Comparison of ENCODE assay signal across 1 cellular context in genomic region chr2:45935791-45936622, GRCh38.
TF ChIP-seq lines count a peak whose summit lies in the region.

No MANE protein-coding gene starts in this region.

TF ChIP-seq in HepG2, 621 proteins besides CTCF, POLR2A, EP300 and RAD21 (continued from another document and continues in another):
- TF ChIP-seq HHEX (CRISPR knock-in tag; IDR thresholded peaks at IDR 0.05) (no peak), SMC3 (IDR thresholded peaks at IDR 0.05; ENCODE audit: low read length) (peak; percentile 95), NFKBIZ (CRISPR knock-in tag; IDR thresholded peaks at IDR 0.05) (no peak; the same call in 1 of the 2 replicates), ZBTB25 (CRISPR knock-in tag; IDR thresholded peaks at IDR 0.05) (peak; percentile 48; the same call in 1 of the 2 replicates), ZNF205 (CRISPR knock-in tag; IDR thresholded peaks at IDR 0.05) (0 out of 2 replicates have a peak, but pooled peaks have one; percentile 26), SIN3B (IDR thresholded peaks at IDR 0.05; ENCODE audit: low read length) (no peak), ZNF646 (CRISPR knock-in tag; IDR thresholded peaks at IDR 0.05) (no peak), ERF (CRISPR knock-in tag; IDR thresholded peaks at IDR 0.05) (peak; percentile 81; the same call in 1 of the 2 replicates), FOXJ3 (CRISPR knock-in tag; IDR thresholded peaks at IDR 0.05; ENCODE audit: borderline replicate concordance) (no peak), PCBP1 (IDR thresholded peaks at IDR 0.05; ENCODE audit: borderline replicate concordance, low read depth, low read length) (no peak), AHR (CRISPR knock-in tag; IDR thresholded peaks at IDR 0.05) (0 out of 2 replicates have a peak, but pooled peaks have one; percentile 14), BHLHE40 (IDR thresholded peaks at IDR 0.05; ENCODE audit: low read length) (0 out of 2 replicates have a peak, but pooled peaks have one; percentile 46), ZNF331 (CRISPR knock-in tag; IDR thresholded peaks at IDR 0.05) (peak; percentile 36; the same call in 1 of the 2 replicates), ZHX2 (IDR thresholded peaks at IDR 0.05; ENCODE audit: low read depth) (no peak), ZHX2 (CRISPR knock-in tag; IDR thresholded peaks at IDR 0.05; ENCODE audit: borderline replicate concordance) (no peak), TEAD3 (CRISPR knock-in tag; optimal IDR thresholded peaks at IDR 0.05; ENCODE audit: borderline replicate concordance) (peak; percentile 43), ZNF350 (CRISPR knock-in tag; IDR thresholded peaks at IDR 0.05; ENCODE audit: borderline replicate concordance, low read depth) (0 out of 2 replicates have a peak, but pooled peaks have one; percentile 38), HINFP (CRISPR knock-in tag; IDR thresholded peaks at IDR 0.05; ENCODE audit: low read depth) (no peak), HOMEZ (CRISPR knock-in tag; IDR thresholded peaks at IDR 0.05; ENCODE audit: low read depth) (0 out of 2 replicates have a peak, but pooled peaks have one; percentile 63), ZNF772 (CRISPR knock-in tag; IDR thresholded peaks at IDR 0.05) (no peak), ZMYM4 (CRISPR knock-in tag; IDR thresholded peaks at IDR 0.05) (0 out of 2 replicates have a peak, but pooled peaks have one; percentile 29)
- TF ChIP-seq, protein P1, sequence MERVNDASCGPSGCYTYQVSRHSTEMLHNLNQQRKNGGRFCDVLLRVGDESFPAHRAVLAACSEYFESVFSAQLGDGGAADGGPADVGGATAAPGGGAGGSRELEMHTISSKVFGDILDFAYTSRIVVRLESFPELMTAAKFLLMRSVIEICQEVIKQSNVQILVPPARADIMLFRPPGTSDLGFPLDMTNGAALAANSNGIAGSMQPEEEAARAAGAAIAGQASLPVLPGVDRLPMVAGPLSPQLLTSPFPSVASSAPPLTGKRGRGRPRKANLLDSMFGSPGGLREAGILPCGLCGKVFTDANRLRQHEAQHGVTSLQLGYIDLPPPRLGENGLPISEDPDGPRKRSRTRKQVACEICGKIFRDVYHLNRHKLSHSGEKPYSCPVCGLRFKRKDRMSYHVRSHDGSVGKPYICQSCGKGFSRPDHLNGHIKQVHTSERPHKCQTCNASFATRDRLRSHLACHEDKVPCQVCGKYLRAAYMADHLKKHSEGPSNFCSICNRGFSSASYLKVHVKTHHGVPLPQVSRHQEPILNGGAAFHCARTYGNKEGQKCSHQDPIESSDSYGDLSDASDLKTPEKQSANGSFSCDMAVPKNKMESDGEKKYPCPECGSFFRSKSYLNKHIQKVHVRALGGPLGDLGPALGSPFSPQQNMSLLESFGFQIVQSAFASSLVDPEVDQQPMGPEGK (CRISPR knock-in tag; IDR thresholded peaks at IDR 0.05), result 0 out of 2 replicates have a peak, but pooled peaks have one; percentile 20
- TF ChIP-seq, protein P2, sequence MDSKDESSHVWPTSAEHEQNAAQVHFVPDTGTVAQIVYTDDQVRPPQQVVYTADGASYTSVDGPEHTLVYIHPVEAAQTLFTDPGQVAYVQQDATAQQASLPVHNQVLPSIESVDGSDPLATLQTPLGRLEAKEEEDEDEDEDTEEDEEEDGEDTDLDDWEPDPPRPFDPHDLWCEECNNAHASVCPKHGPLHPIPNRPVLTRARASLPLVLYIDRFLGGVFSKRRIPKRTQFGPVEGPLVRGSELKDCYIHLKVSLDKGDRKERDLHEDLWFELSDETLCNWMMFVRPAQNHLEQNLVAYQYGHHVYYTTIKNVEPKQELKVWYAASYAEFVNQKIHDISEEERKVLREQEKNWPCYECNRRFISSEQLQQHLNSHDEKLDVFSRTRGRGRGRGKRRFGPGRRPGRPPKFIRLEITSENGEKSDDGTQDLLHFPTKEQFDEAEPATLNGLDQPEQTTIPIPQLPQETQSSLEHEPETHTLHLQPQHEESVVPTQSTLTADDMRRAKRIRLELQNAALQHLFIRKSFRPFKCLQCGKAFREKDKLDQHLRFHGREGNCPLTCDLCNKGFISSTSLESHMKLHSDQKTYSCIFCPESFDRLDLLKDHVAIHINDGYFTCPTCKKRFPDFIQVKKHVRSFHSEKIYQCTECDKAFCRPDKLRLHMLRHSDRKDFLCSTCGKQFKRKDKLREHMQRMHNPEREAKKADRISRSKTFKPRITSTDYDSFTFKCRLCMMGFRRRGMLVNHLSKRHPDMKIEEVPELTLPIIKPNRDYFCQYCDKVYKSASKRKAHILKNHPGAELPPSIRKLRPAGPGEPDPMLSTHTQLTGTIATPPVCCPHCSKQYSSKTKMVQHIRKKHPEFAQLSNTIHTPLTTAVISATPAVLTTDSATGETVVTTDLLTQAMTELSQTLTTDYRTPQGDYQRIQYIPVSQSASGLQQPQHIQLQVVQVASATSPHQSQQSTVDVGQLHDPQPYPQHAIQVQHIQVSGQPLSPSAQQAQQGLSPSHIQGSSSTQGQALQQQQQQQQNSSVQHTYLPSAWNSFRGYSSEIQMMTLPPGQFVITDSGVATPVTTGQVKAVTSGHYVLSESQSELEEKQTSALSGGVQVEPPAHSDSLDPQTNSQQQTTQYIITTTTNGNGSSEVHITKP (CRISPR knock-in tag; IDR thresholded peaks at IDR 0.05; ENCODE audit: low read depth), result 0 out of 2 replicates have a peak, but pooled peaks have one; percentile 47
- TF ChIP-seq, protein P3, sequence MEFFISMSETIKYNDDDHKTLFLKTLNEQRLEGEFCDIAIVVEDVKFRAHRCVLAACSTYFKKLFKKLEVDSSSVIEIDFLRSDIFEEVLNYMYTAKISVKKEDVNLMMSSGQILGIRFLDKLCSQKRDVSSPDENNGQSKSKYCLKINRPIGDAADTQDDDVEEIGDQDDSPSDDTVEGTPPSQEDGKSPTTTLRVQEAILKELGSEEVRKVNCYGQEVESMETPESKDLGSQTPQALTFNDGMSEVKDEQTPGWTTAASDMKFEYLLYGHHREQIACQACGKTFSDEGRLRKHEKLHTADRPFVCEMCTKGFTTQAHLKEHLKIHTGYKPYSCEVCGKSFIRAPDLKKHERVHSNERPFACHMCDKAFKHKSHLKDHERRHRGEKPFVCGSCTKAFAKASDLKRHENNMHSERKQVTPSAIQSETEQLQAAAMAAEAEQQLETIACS (CRISPR knock-in tag; IDR thresholded peaks at IDR 0.05), result no peak
